ENCODE assay signal across 16 cellular contexts in genomic region chr22:41377846-41378245, GRCh38.
"Had no signal": no experiment of that assay in that cellular context is flagged by ENCODE, and none has a peak within 500 bp of the region (broad histone marks: within the 10 kb centered on the region; RNA-seq: fewer than 3 reads in every experiment).

No MANE protein-coding gene starts in this region.

- DNase-seq: activated CD4-positive, alpha-beta T cell treated with anti-CD3 and anti-CD28 coated beads, Interleukin-2, amount 50 U/mL, for 1 hour; activated CD4-positive, CD25-positive, alpha-beta regulatory T cell; activated naive CD4-positive, alpha-beta T cell treated with anti-CD3 and anti-CD28 coated beads, Interleukin-2, amount 10 ng/mL, durations not matched to agents 7 days and 5 days; body of pancreas; cortex of kidney; erythroblast; glutamatergic neuron; left cardiac atrium; lower lobe of right lung; midbrain; retina; stimulated activated CD4-positive, alpha-beta T cell treated with anti-CD3 and anti-CD28 coated beads, Interleukin-15, amount 100 ng/mL, for 24 hours; stimulated activated CD4-positive, alpha-beta T cell treated with anti-CD3 and anti-CD28 coated beads, Interleukin-4, amount 100 ng/mL, for 24 hours; trophoblast cell had no signal

- H3K9me3 ChIP-seq: body of pancreas, lower lobe of right lung had no signal

- H3K36me3 ChIP-seq: lower lobe of right lung, neural progenitor cell had no signal

- H3K27ac ChIP-seq: lower lobe of right lung, neural progenitor cell, parathyroid adenoma had no signal

- H3K4me3 ChIP-seq: body of pancreas, lower lobe of right lung, neural progenitor cell had no signal

- H3K27me3 ChIP-seq: body of pancreas, neural progenitor cell had no signal
